ENCODE assay signal across 1 cellular context in genomic region chr2:109647636-109648035, GRCh38.
TF ChIP-seq lines count a peak whose summit lies in the region.

No MANE protein-coding gene starts in this region.

TF ChIP-seq in WTC11, 78 proteins besides CTCF, POLR2A, EP300 and RAD21 (continued from another document):
- TF ChIP-seq ZNF532 (CRISPR knock-in tag; IDR thresholded peaks at IDR 0.05; ENCODE audit: borderline replicate concordance) (no peak), SOX15 (CRISPR knock-in tag; IDR thresholded peaks at IDR 0.05) (no peak), IRF2 (CRISPR knock-in tag; IDR thresholded peaks at IDR 0.05; ENCODE audit: borderline replicate concordance, low read depth) (no peak), ESRRA (CRISPR knock-in tag; IDR thresholded peaks at IDR 0.05; ENCODE audit: borderline replicate concordance) (no peak)
- TF ChIP-seq, protein P1, sequence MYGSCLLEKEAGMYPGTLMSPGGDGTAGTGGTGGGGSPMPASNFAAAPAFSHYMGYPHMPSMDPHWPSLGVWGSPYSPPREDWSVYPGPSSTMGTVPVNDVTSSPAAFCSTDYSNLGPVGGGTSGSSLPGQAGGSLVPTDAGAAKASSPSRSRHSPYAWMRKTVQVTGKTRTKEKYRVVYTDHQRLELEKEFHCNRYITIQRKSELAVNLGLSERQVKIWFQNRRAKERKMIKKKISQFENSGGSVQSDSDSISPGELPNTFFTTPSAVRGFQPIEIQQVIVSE (CRISPR knock-in tag; IDR thresholded peaks at IDR 0.05; ENCODE audit: borderline replicate concordance) = no peak
